Comparison of ENCODE assay signal across 1 cellular context in genomic region chr11:109960831-109961230, GRCh38.
TF ChIP-seq lines count a peak whose summit lies in the region.

No MANE protein-coding gene starts in this region.

TF ChIP-seq in GM23338, 12 proteins besides CTCF, POLR2A, EP300 and RAD21 (continued from another document):
- TF ChIP-seq ZNF462 (CRISPR knock-in tag; IDR thresholded peaks at IDR 0.05): peak; percentile 84
- TF ChIP-seq ETS1 (IDR thresholded peaks at IDR 0.05): no peak
- no peak for TF ChIP-seq EZH2 (IDR thresholded peaks at IDR 0.05; ENCODE audit: low read depth, unreplicated experiment)
TF ChIP-seq in GM23338: peak in this region for 1.
